7 cellular contexts compared by ENCODE assay signal in genomic region chr11:124674168-124674517, GRCh38. TPM values are rescaled to one million over a fixed set of nuclear protein-coding genes. Genes with fewer than 3 reads are reported as not detected.
DNase-seq lines count a peak whose midpoint lies in the region; ATAC-seq lines count a peak whose summit lies in the region.

No MANE protein-coding gene starts in this region.

- peaks cover 5% of the 10 kb centered on the region for H3K9me3 Mint-ChIP-seq in activated T-helper 1 cell treated with anti-CD3 and anti-CD28 coated beads, Interleukin-12 subunit alpha, Interleukin-12 subunit beta, Interleukin-2, Interleukin-4 antibody, amounts not matched to agents 30 ng/mL and 10 ng/mL and 1 ng/mL, durations not matched to agents 14 hours and 24 hours and 36 hours
- H3K9me3 Mint-ChIP-seq in stimulated activated naive B cell treated with anti-CD40 and anti-IgM and Interleukin-4, amounts not matched to agents 10 μg/mL and 1 μg/mL and 100 μg/mL, for 72 hours = no peaks in the 10 kb centered on the region

- H3K27ac ChIP-seq in HUES6 (ENCODE audit: low read depth, low read length) = 0 out of 2 replicates have a peak overlapping the region, but pooled peaks have one; percentile 41

- peak overlapping the region; percentile 89 for H3K4me3 Mint-ChIP-seq in activated T-helper 1 cell treated with anti-CD3 and anti-CD28 coated beads, Interleukin-12 subunit alpha, Interleukin-12 subunit beta, Interleukin-2, Interleukin-4 antibody, amounts not matched to agents 30 ng/mL and 10 ng/mL and 1 ng/mL, durations not matched to agents 14 hours and 24 hours and 36 hours
- peak overlapping the region; percentile 91 to 96 for H3K4me3 Mint-ChIP-seq in stimulated activated naive B cell treated with anti-CD40 and anti-IgM and Interleukin-4, amounts not matched to agents 10 μg/mL and 1 μg/mL and 100 μg/mL, for 72 hours

- peaks cover 7% of the 10 kb centered on the region; the same call in 1 of the 2 replicates for H3K4me1 ChIP-seq in HUES6 (ENCODE audit: control insufficient read depth, insufficient read depth, low read length)

- peaks cover 29% of the 10 kb centered on the region for H3K4me1 Mint-ChIP-seq in activated T-helper 1 cell treated with anti-CD3 and anti-CD28 coated beads, Interleukin-12 subunit alpha, Interleukin-12 subunit beta, Interleukin-2, Interleukin-4 antibody, amounts not matched to agents 30 ng/mL and 10 ng/mL and 1 ng/mL, durations not matched to agents 14 hours and 24 hours and 36 hours (ENCODE audit: low read depth)
- H3K4me1 Mint-ChIP-seq in stimulated activated naive B cell treated with anti-CD40 and anti-IgM and Interleukin-4, amounts not matched to agents 10 μg/mL and 1 μg/mL and 100 μg/mL, for 72 hours = peaks cover 16 to 23% of the 10 kb centered on the region in 2 donors

- intact Hi-C loops in activated T-helper 1 cell treated with anti-CD3 and anti-CD28 coated beads, Interleukin-12 subunit alpha, Interleukin-12 subunit beta, Interleukin-2, Interleukin-4 antibody, amounts not matched to agents 30 ng/mL and 10 ng/mL and 1 ng/mL, durations not matched to agents 14 hours and 24 hours and 36 hours (cut with micrococcal nuclease) = loop anchor here (5.0 to 10.0 kb wide), 2 partner anchors 557 to 891 kb away; partner anchors contain the start of genes EI24 and VWA5A

- peak overlapping the region; percentile 92 for H3K9ac ChIP-seq in HUES6 (ENCODE audit: low read length)

- no peak for DNase-seq in activated T-helper 1 cell treated with anti-CD3 and anti-CD28 coated beads, Interleukin-12 subunit alpha, Interleukin-12 subunit beta, Interleukin-2, Interleukin-4 antibody, amounts not matched to agents 30 ng/mL and 10 ng/mL and 1 ng/mL, durations not matched to agents 14 hours and 24 hours and 36 hours (ENCODE audit: low spot score)
- DNase-seq in stimulated activated naive B cell treated with anti-CD40 and anti-IgM and Interleukin-4, amounts not matched to agents 10 μg/mL and 1 μg/mL and 100 μg/mL, for 72 hours = no peak
- DNase-seq in globus pallidus (ENCODE audit: low spot score) (no peak), NCI-H128 (lab: John Stamatoyannopoulos, UW; ENCODE audit: unreplicated experiment) (no peak), SKM-1 (lab: John Stamatoyannopoulos, UW; ENCODE audit: unreplicated experiment) (no peak)

- peaks cover 2% of the 10 kb centered on the region for H3K36me3 Mint-ChIP-seq in activated T-helper 1 cell treated with anti-CD3 and anti-CD28 coated beads, Interleukin-12 subunit alpha, Interleukin-12 subunit beta, Interleukin-2, Interleukin-4 antibody, amounts not matched to agents 30 ng/mL and 10 ng/mL and 1 ng/mL, durations not matched to agents 14 hours and 24 hours and 36 hours (ENCODE audit: low read depth)
- no peaks in the 10 kb centered on the region for H3K36me3 Mint-ChIP-seq in stimulated activated naive B cell treated with anti-CD40 and anti-IgM and Interleukin-4, amounts not matched to agents 10 μg/mL and 1 μg/mL and 100 μg/mL, for 72 hours

- peak overlapping the region; percentile 89 for H3K27ac Mint-ChIP-seq in activated T-helper 1 cell treated with anti-CD3 and anti-CD28 coated beads, Interleukin-12 subunit alpha, Interleukin-12 subunit beta, Interleukin-2, Interleukin-4 antibody, amounts not matched to agents 30 ng/mL and 10 ng/mL and 1 ng/mL, durations not matched to agents 14 hours and 24 hours and 36 hours
- peak overlapping the region; percentile 98 for H3K27ac Mint-ChIP-seq in stimulated activated naive B cell treated with anti-CD40 and anti-IgM and Interleukin-4, amounts not matched to agents 10 μg/mL and 1 μg/mL and 100 μg/mL, for 72 hours

- H3K9me3 ChIP-seq in HUES6 (ENCODE audit: control insufficient read depth, insufficient read depth, low read depth, low read length) (no peaks in the 10 kb centered on the region), iPS-18c (ENCODE audit: control insufficient read depth, insufficient read depth, low read length) (no peaks in the 10 kb centered on the region)

- no peaks in the 10 kb centered on the region for H3K36me3 ChIP-seq in HUES6 (ENCODE audit: control insufficient read depth, insufficient read depth, low read length)

- no peak for ATAC-seq in stimulated activated naive B cell treated with anti-CD40 and anti-IgM and Interleukin-4, amounts not matched to agents 10 μg/mL and 1 μg/mL and 100 μg/mL, for 72 hours (replicated peaks)

- H3K27me3 Mint-ChIP-seq in activated T-helper 1 cell treated with anti-CD3 and anti-CD28 coated beads, Interleukin-12 subunit alpha, Interleukin-12 subunit beta, Interleukin-2, Interleukin-4 antibody, amounts not matched to agents 30 ng/mL and 10 ng/mL and 1 ng/mL, durations not matched to agents 14 hours and 24 hours and 36 hours (ENCODE audit: insufficient read depth) = peaks cover 5% of the 10 kb centered on the region
- no peaks in the 10 kb centered on the region for H3K27me3 Mint-ChIP-seq in stimulated activated naive B cell treated with anti-CD40 and anti-IgM and Interleukin-4, amounts not matched to agents 10 μg/mL and 1 μg/mL and 100 μg/mL, for 72 hours

- H3K27me3 ChIP-seq in HUES6 (ENCODE audit: control insufficient read depth, insufficient read depth, low read length) = peaks cover 23% of the 10 kb centered on the region

- H3K4me3 ChIP-seq in HUES6 (ENCODE audit: low read depth, low read length) (peak overlapping the region; percentile 90), iPS-18c (ENCODE audit: insufficient read depth, low read depth, low read length) (peak overlapping the region; percentile 81)

RNA-seq across cellular contexts. Expression of gene SPA17, which starts 0.4 kb away (rescaled TPM):
- total RNA-seq in activated T-helper 1 cell treated with anti-CD3 and anti-CD28 coated beads, Interleukin-12 subunit alpha, Interleukin-12 subunit beta, Interleukin-2, Interleukin-4 antibody, amounts not matched to agents 30 ng/mL and 10 ng/mL and 1 ng/mL, durations not matched to agents 14 hours and 24 hours and 36 hours = 1.7 and 2.4 TPM in 2 replicates

RNA-seq across cellular contexts. Expression of gene SIAE, which starts 0.6 kb away (rescaled TPM):
- 4.9 and 5.2 TPM in 2 replicates for total RNA-seq in activated T-helper 1 cell treated with anti-CD3 and anti-CD28 coated beads, Interleukin-12 subunit alpha, Interleukin-12 subunit beta, Interleukin-2, Interleukin-4 antibody, amounts not matched to agents 30 ng/mL and 10 ng/mL and 1 ng/mL, durations not matched to agents 14 hours and 24 hours and 36 hours

RNA-seq across cellular contexts. Expression of gene TBRG1, which starts 51.5 kb away (rescaled TPM):
- 35.1 and 35.4 TPM in 2 replicates for total RNA-seq in activated T-helper 1 cell treated with anti-CD3 and anti-CD28 coated beads, Interleukin-12 subunit alpha, Interleukin-12 subunit beta, Interleukin-2, Interleukin-4 antibody, amounts not matched to agents 30 ng/mL and 10 ng/mL and 1 ng/mL, durations not matched to agents 14 hours and 24 hours and 36 hours
